Comparison of ENCODE assay signal across 9 cellular contexts in genomic region chr15:26628879-26629529, GRCh38.
DNase-seq lines count a peak whose midpoint lies in the region; ATAC-seq lines count a peak whose summit lies in the region.
"Had no signal": no experiment of that assay in that cellular context is flagged by ENCODE, and none has a peak within 500 bp of the region (broad histone marks: within the 10 kb centered on the region; RNA-seq: fewer than 3 reads in every experiment).

No MANE protein-coding gene starts in this region.

- ATAC-seq in stimulated activated effector memory CD8-positive, alpha-beta T cell treated with anti-CD3 and anti-CD28 coated beads, Interleukin-12 subunit alpha, Interleukin-12 subunit beta, amount 100 ng/mL, for 72 hours = peak; percentile 8
- ATAC-seq in GM21717 (IDR thresholded peaks at IDR 0.05; ENCODE audit: unreplicated experiment) = no peak

- peaks cover 14% of the 10 kb centered on the region for H3K9me3 Mint-ChIP-seq in activated naive CD8-positive, alpha-beta T cell treated with anti-CD3 and anti-CD28 coated beads for 36 hours
- peaks cover 12% of the 10 kb centered on the region for H3K9me3 Mint-ChIP-seq in stimulated activated effector memory CD8-positive, alpha-beta T cell treated with anti-CD3 and anti-CD28 coated beads, Interleukin-12 subunit alpha, Interleukin-12 subunit beta, amount 100 ng/mL, for 72 hours

- H3K4me1 ChIP-seq in HUES64 (ENCODE audit: insufficient read depth, low read length) = peaks cover 33% of the 10 kb centered on the region

- WGBS in HUES64 = 95% methylated on average over 41 of the region's 41 CpGs

- no peaks in the 10 kb centered on the region for H3K36me3 ChIP-seq in HUES64 (ENCODE audit: insufficient read depth, low read length)

- no peaks in the 10 kb centered on the region for H3K9me3 ChIP-seq in HUES64 (ENCODE audit: insufficient read depth, low read depth, low read length)

- peak; percentile 11 for DNase-seq in activated naive CD8-positive, alpha-beta T cell treated with anti-CD3 and anti-CD28 coated beads for 36 hours
- DNase-seq in stimulated activated effector memory CD8-positive, alpha-beta T cell treated with anti-CD3 and anti-CD28 coated beads, Interleukin-12 subunit alpha, Interleukin-12 subunit beta, amount 100 ng/mL, for 72 hours (ENCODE audit: low spot score in 2 of 2) = no peak
- DNase-seq in NCI-H2171 treated with DMSO at 0.1 percent for 48 hours (lab: John Stamatoyannopoulos, UW) (no peak), DMS153 treated with DMSO at 0.1 percent for 48 hours (lab: John Stamatoyannopoulos, UW; ENCODE audit: unreplicated experiment) (no peak), 8988T (no peak)

- no peaks in the 10 kb centered on the region for H3K4me1 Mint-ChIP-seq in activated naive CD8-positive, alpha-beta T cell treated with anti-CD3 and anti-CD28 coated beads for 36 hours
- no peaks in the 10 kb centered on the region for H3K4me1 Mint-ChIP-seq in stimulated activated effector memory CD8-positive, alpha-beta T cell treated with anti-CD3 and anti-CD28 coated beads, Interleukin-12 subunit alpha, Interleukin-12 subunit beta, amount 100 ng/mL, for 72 hours

- no peak overlapping the region for H3K27ac Mint-ChIP-seq in activated naive CD8-positive, alpha-beta T cell treated with anti-CD3 and anti-CD28 coated beads for 36 hours
- H3K27ac Mint-ChIP-seq in stimulated activated effector memory CD8-positive, alpha-beta T cell treated with anti-CD3 and anti-CD28 coated beads, Interleukin-12 subunit alpha, Interleukin-12 subunit beta, amount 100 ng/mL, for 72 hours = no peak overlapping the region

- no peaks in the 10 kb centered on the region for H3K36me3 Mint-ChIP-seq in activated naive CD8-positive, alpha-beta T cell treated with anti-CD3 and anti-CD28 coated beads for 36 hours
- no peaks in the 10 kb centered on the region for H3K36me3 Mint-ChIP-seq in stimulated activated effector memory CD8-positive, alpha-beta T cell treated with anti-CD3 and anti-CD28 coated beads, Interleukin-12 subunit alpha, Interleukin-12 subunit beta, amount 100 ng/mL, for 72 hours

- H3K4me3 Mint-ChIP-seq in activated naive CD8-positive, alpha-beta T cell treated with anti-CD3 and anti-CD28 coated beads for 36 hours = no peak overlapping the region
- H3K4me3 Mint-ChIP-seq in stimulated activated effector memory CD8-positive, alpha-beta T cell treated with anti-CD3 and anti-CD28 coated beads, Interleukin-12 subunit alpha, Interleukin-12 subunit beta, amount 100 ng/mL, for 72 hours = no peak overlapping the region

- H3K27ac ChIP-seq in HUES64 (ENCODE audit: low read depth, low read length) = no peak overlapping the region
- H3K27ac ChIP-seq: PC-9 had no signal

- H3K4me3 ChIP-seq in HUES64 (ENCODE audit: low read length) = peak overlapping the region; percentile 9; the same call in 1 of the 2 replicates
- H3K4me3 ChIP-seq in iPS-11a (ENCODE audit: low read depth, low read length) = peak overlapping the region; percentile 27
- H3K4me3 ChIP-seq: PC-9 had no signal

- H3K9ac ChIP-seq in HUES64 (ENCODE audit: low read depth, low read length) = no peak overlapping the region

- H3K27me3 Mint-ChIP-seq in activated naive CD8-positive, alpha-beta T cell treated with anti-CD3 and anti-CD28 coated beads for 36 hours = no peaks in the 10 kb centered on the region

- no peaks in the 10 kb centered on the region for H3K27me3 ChIP-seq in HUES64 (ENCODE audit: insufficient read depth, low read length)
